Comparison of ENCODE assay signal across 15 cellular contexts in genomic region chr11:65941720-65942310, GRCh38. TPM values are rescaled to one million over a fixed set of nuclear protein-coding genes. Genes with fewer than 3 reads are reported as not detected.
DNase-seq lines count a peak whose midpoint lies in the region; ATAC-seq, FAIRE-seq and TF ChIP-seq lines count a peak whose summit lies in the region.
"Had no signal": no experiment of that assay in that cellular context is flagged by ENCODE, and none has a peak within 500 bp of the region (broad histone marks: within the 10 kb centered on the region; RNA-seq: fewer than 3 reads in every experiment).

No MANE protein-coding gene starts in this region.

- H3K9me3 Mint-ChIP-seq in activated naive CD8-positive, alpha-beta T cell treated with anti-CD3 and anti-CD28 coated beads, Interleukin-2, amount 50 U/mL, for 24 hours: no peaks in the 10 kb centered on the region
- H3K9me3 Mint-ChIP-seq: GM23338 had no signal

- H3K27me3 ChIP-seq in left ventricle myocardium inferior (ENCODE audit: low read depth) (peaks cover 48% of the 10 kb centered on the region), heart left ventricle (peaks cover 0 to 20% (median 0%) of the 10 kb centered on the region in 9 donors), upper lobe of right lung (no peaks in the 10 kb centered on the region)

- intact Hi-C loops in left ventricle myocardium inferior (cut with micrococcal nuclease) (no loop called here), heart left ventricle (cut with DNase I) (no loop called here), kidney (cut with DNase I) (no loop called here), upper lobe of right lung (cut with DNase I) (no loop called here)

- TF ChIP-seq POLR2A in heart left ventricle (IDR thresholded peaks at IDR 0.05): no peak

- no peak for FAIRE-seq in kidney (lab: Jason Lieb, UNC)

- TF ChIP-seq CTCF in left ventricle myocardium inferior (IDR thresholded peaks at IDR 0.05; ENCODE audit: borderline replicate concordance) (no peak), heart left ventricle (IDR thresholded peaks at IDR 0.05) (no peak), kidney (IDR thresholded peaks at IDR 0.05; ENCODE audit: borderline replicate concordance, extremely low read depth, insufficient read depth) (no peak), upper lobe of right lung (IDR thresholded peaks at IDR 0.05) (no peak)

- H3K9ac ChIP-seq in kidney (ENCODE audit: low read length in 2 of 2): no peak overlapping the region

- H3K4me1 Mint-ChIP-seq in activated naive CD8-positive, alpha-beta T cell treated with anti-CD3 and anti-CD28 coated beads, Interleukin-2, amount 50 U/mL, for 24 hours: peaks cover 6% of the 10 kb centered on the region

- no peaks in the 10 kb centered on the region for H3K36me3 Mint-ChIP-seq in activated naive CD8-positive, alpha-beta T cell treated with anti-CD3 and anti-CD28 coated beads, Interleukin-2, amount 50 U/mL, for 24 hours (ENCODE audit: low read depth)
- H3K36me3 Mint-ChIP-seq: brain had no signal

- no peaks in the 10 kb centered on the region for H3K9me3 ChIP-seq in left ventricle myocardium inferior (replicated peaks)
- no peaks in the 10 kb centered on the region for H3K9me3 ChIP-seq in heart left ventricle
- no peaks in the 10 kb centered on the region for H3K9me3 ChIP-seq in kidney (ENCODE audit: control insufficient read depth in 1 of 2, low read length in 2 of 2)
- no peaks in the 10 kb centered on the region for H3K9me3 ChIP-seq in upper lobe of right lung
- H3K9me3 ChIP-seq: gastrocnemius medialis, thoracic aorta had no signal

- H3K36me3 ChIP-seq in left ventricle myocardium inferior: no peaks in the 10 kb centered on the region
- H3K36me3 ChIP-seq in heart left ventricle: no peaks in the 10 kb centered on the region
- no peaks in the 10 kb centered on the region for H3K36me3 ChIP-seq in kidney (ENCODE audit: control insufficient read depth in 1 of 2, insufficient read depth in 2 of 2, low read length in 2 of 2)
- no peaks in the 10 kb centered on the region for H3K36me3 ChIP-seq in upper lobe of right lung
- H3K36me3 ChIP-seq: gastrocnemius medialis, thoracic aorta had no signal

- DNase-seq in left ventricle myocardium inferior (no peak), heart left ventricle (no peak), kidney (peak; percentile 21), upper lobe of right lung (no peak), KG1 (lab: John Stamatoyannopoulos, UW) (no peak)
- DNase-seq in activated naive CD8-positive, alpha-beta T cell treated with anti-CD3 and anti-CD28 coated beads, Interleukin-2, amount 50 U/mL, for 24 hours: no peak
- DNase-seq: activated CD4-positive, alpha-beta T cell treated with anti-CD3 and anti-CD28 coated beads, Interleukin-2, amount 50 U/mL, for 1 hour; activated gamma-delta T cell; gastrocnemius medialis; midbrain; NCI-H1092; T-helper 2 cell had no signal

- 68 to 75% (median 69%) methylated on average over 9 of the region's 9 CpGs for WGBS in heart left ventricle, 4 donors

- ATAC-seq in heart left ventricle (no peak), upper lobe of right lung (peak; percentile 24)
- no peak for ATAC-seq in activated naive CD8-positive, alpha-beta T cell treated with anti-CD3 and anti-CD28 coated beads, Interleukin-2, amount 50 U/mL, for 24 hours
- ATAC-seq: GM23338 had no signal

- no peak overlapping the region for H3K27ac Mint-ChIP-seq in activated naive CD8-positive, alpha-beta T cell treated with anti-CD3 and anti-CD28 coated beads, Interleukin-2, amount 50 U/mL, for 24 hours
- H3K27ac Mint-ChIP-seq: GM23338 had no signal

- no peak overlapping the region for H3K4me3 Mint-ChIP-seq in activated naive CD8-positive, alpha-beta T cell treated with anti-CD3 and anti-CD28 coated beads, Interleukin-2, amount 50 U/mL, for 24 hours
- H3K4me3 Mint-ChIP-seq: brain, GM23338 had no signal

- H3K27me3 Mint-ChIP-seq in activated naive CD8-positive, alpha-beta T cell treated with anti-CD3 and anti-CD28 coated beads, Interleukin-2, amount 50 U/mL, for 24 hours: peaks cover 6% of the 10 kb centered on the region

- H3K4me1 ChIP-seq in left ventricle myocardium inferior (no peaks in the 10 kb centered on the region), heart left ventricle (peaks cover 0 to 19% (median 0%) of the 10 kb centered on the region in 12 donors), kidney (ENCODE audit: control insufficient read depth in 1 of 2, insufficient read depth in 1 of 2, low read depth in 1 of 2, low read length in 2 of 2) (no peaks in the 10 kb centered on the region), upper lobe of right lung (no peaks in the 10 kb centered on the region)
- H3K4me1 ChIP-seq: gastrocnemius medialis had no signal

- H3K4me3 ChIP-seq in left ventricle myocardium inferior: no peak overlapping the region
- H3K4me3 ChIP-seq in heart left ventricle: peak overlapping the region in 1 of 12 donors; percentile 23
- H3K4me3 ChIP-seq in kidney (ENCODE audit: low read length in 2 of 2): no peak overlapping the region
- H3K4me3 ChIP-seq in upper lobe of right lung: no peak overlapping the region
- H3K4me3 ChIP-seq: gastrocnemius medialis, GM23338, thoracic aorta had no signal

- H3K27ac ChIP-seq in left ventricle myocardium inferior (replicated peaks) (peak overlapping the region; percentile 19), heart left ventricle (peak overlapping the region in 1 of 12 donors; percentile 78), kidney (ENCODE audit: low read depth in 2 of 2, low read length in 2 of 2) (no peak overlapping the region), upper lobe of right lung (peak overlapping the region; percentile 53)
- H3K27ac ChIP-seq: gastrocnemius medialis had no signal

RNA-seq across cellular contexts. Expression of gene TSGA10IP, which starts 3.5 kb away (rescaled TPM):
- total RNA-seq in left ventricle myocardium inferior: not detected
- under 1 TPM in 1 of 9 donors, not detected in 8; 0.51 TPM for total RNA-seq in heart left ventricle
- not detected for polyA plus RNA-seq in heart left ventricle
- total RNA-seq in kidney: not detected
- not detected for polyA plus RNA-seq in kidney (ENCODE audit: insufficient read depth, low read depth, low replicate concordance)
- not detected for total RNA-seq in upper lobe of right lung
- total RNA-seq: gastrocnemius medialis, thoracic aorta had no signal

RNA-seq across cellular contexts. Expression of gene SART1, which starts 19.7 kb away (rescaled TPM):
- 30.7 TPM for total RNA-seq in left ventricle myocardium inferior
- total RNA-seq in heart left ventricle: 10 to 100 TPM; 21.6 to 57.2 (median 31.1) TPM
- 10 to 100 TPM; 40.4 to 70.1 TPM for polyA plus RNA-seq in heart left ventricle
- total RNA-seq in kidney: 48.6 TPM
- polyA plus RNA-seq in kidney (ENCODE audit: insufficient read depth, low read depth, low replicate concordance): 48.7 TPM
- total RNA-seq in upper lobe of right lung: 53.3 TPM

RNA-seq across cellular contexts. Expression of gene DRAP1, which starts 22.6 kb away (rescaled TPM):
- total RNA-seq in left ventricle myocardium inferior: 94.7 TPM
- total RNA-seq in heart left ventricle: 100 to 1,000 TPM in 4 of 9 donors, 10 to 100 TPM in 5; 76.5 to 144 (median 96.9) TPM
- polyA plus RNA-seq in heart left ventricle: 100 to 1,000 TPM; 168 to 180 TPM
- 51.2 TPM for total RNA-seq in kidney
- 150 TPM for polyA plus RNA-seq in kidney (ENCODE audit: insufficient read depth, low read depth, low replicate concordance)
- total RNA-seq in upper lobe of right lung: 62.8 TPM

RNA-seq across cellular contexts. Expression of gene C11orf68, which starts 23.0 kb away (rescaled TPM):
- total RNA-seq in left ventricle myocardium inferior: 37.3 TPM
- total RNA-seq in heart left ventricle: 10 to 100 TPM; 17.0 to 49.0 (median 39.5) TPM
- 10 to 100 TPM; 34.0 to 41.5 TPM for polyA plus RNA-seq in heart left ventricle
- 38.0 TPM for total RNA-seq in kidney
- polyA plus RNA-seq in kidney (ENCODE audit: insufficient read depth, low read depth, low replicate concordance): 52.0 TPM
- 34.7 TPM for total RNA-seq in upper lobe of right lung

RNA-seq across cellular contexts. Expression of gene FOSL1, which starts 41.6 kb away (rescaled TPM):
- 0.47 TPM for total RNA-seq in left ventricle myocardium inferior
- total RNA-seq in heart left ventricle: 10 to 100 TPM in 1 of 9 donors, 1 to 10 TPM in 6, under 1 TPM in 2; 0.22 to 13.7 (median 1.5) TPM
- polyA plus RNA-seq in heart left ventricle: 10 to 100 TPM in 1 of 2 donors, 1 to 10 TPM in 1; 1.2 to 48.1 TPM
- total RNA-seq in kidney: 3.2 TPM
- 0.37 TPM for polyA plus RNA-seq in kidney (ENCODE audit: insufficient read depth, low read depth, low replicate concordance)
- total RNA-seq in upper lobe of right lung: 3.9 TPM

Comparison
In these comparisons a context has a peak if more than half of its experiments do, and no peak if none do; other contexts are left out.
1. H3K27ac ChIP-seq: peak in left ventricle myocardium inferior (single experiment) and upper lobe of right lung (single experiment); none in kidney (0 of 2).